ENCODE assay signal across 13 cellular contexts in genomic region chr6:160431791-160432404, GRCh38.
DNase-seq lines count a peak whose midpoint lies in the region; ATAC-seq and TF ChIP-seq lines count a peak whose summit lies in the region.
"Had no signal": no experiment of that assay in that cellular context is flagged by ENCODE, and none has a peak within 500 bp of the region (broad histone marks: within the 10 kb centered on the region; RNA-seq: fewer than 3 reads in every experiment).

No MANE protein-coding gene starts in this region.

- no peak for TF ChIP-seq POLR2A in Peyer's patch (IDR thresholded peaks at IDR 0.05)
- TF ChIP-seq POLR2A in esophagus squamous epithelium (IDR thresholded peaks at IDR 0.05): no peak

- H3K9me3 ChIP-seq in Peyer's patch (no peaks in the 10 kb centered on the region), esophagus squamous epithelium (no peaks in the 10 kb centered on the region), left lung (no peaks in the 10 kb centered on the region), subcutaneous abdominal adipose tissue (ENCODE audit: control insufficient read depth in 5 of 5, low read length in 5 of 5) (no peaks in the 10 kb centered on the region), mucosa of descending colon (no peaks in the 10 kb centered on the region)

- H3K4me1 ChIP-seq in Peyer's patch (no peaks in the 10 kb centered on the region), esophagus squamous epithelium (peaks cover 0 to 37% (median 14%) of the 10 kb centered on the region in 3 donors), left lung (no peaks in the 10 kb centered on the region), subcutaneous abdominal adipose tissue (ENCODE audit: control insufficient read depth in 5 of 5, insufficient read depth in 5 of 5, low read length in 5 of 5) (peaks cover 3 to 45% (median 37%) of the 10 kb centered on the region in 5 donors), mucosa of descending colon (ENCODE audit: low read depth) (no peaks in the 10 kb centered on the region)

- H3K36me3 ChIP-seq in Peyer's patch (no peaks in the 10 kb centered on the region), esophagus squamous epithelium (no peaks in the 10 kb centered on the region), left lung (no peaks in the 10 kb centered on the region), subcutaneous abdominal adipose tissue (ENCODE audit: control insufficient read depth in 5 of 5, insufficient read depth in 5 of 5, low read length in 5 of 5) (no peaks in the 10 kb centered on the region), mucosa of descending colon (ENCODE audit: low read depth) (no peaks in the 10 kb centered on the region)

- DNase-seq in Peyer's patch (no peak), esophagus squamous epithelium (lab: John Stamatoyannopoulos, UW) (no peak), left lung (no peak), ureter (ENCODE audit: low spot score) (no peak), mucosa of descending colon (no peak)
- DNase-seq: activated CD4-positive, alpha-beta memory T cell treated with anti-CD3 and anti-CD28 coated beads for 36 hours; amniotic stem cell; mammary epithelial cell; NCI-H187; NCI-H510A had no signal

- WGBS in esophagus squamous epithelium, 2 donors: 75 to 85% methylated on average over 8 of the region's 8 CpGs

- no peaks in the 10 kb centered on the region for H3K27me3 ChIP-seq in Peyer's patch
- no peaks in the 10 kb centered on the region for H3K27me3 ChIP-seq in esophagus squamous epithelium
- H3K27me3 ChIP-seq in left lung: peaks cover 0 to 5% of the 10 kb centered on the region in 2 donors
- no peaks in the 10 kb centered on the region for H3K27me3 ChIP-seq in subcutaneous abdominal adipose tissue (ENCODE audit: control insufficient read depth in 5 of 5, insufficient read depth in 4 of 5, low read length in 5 of 5)

- TF ChIP-seq CTCF in Peyer's patch (IDR thresholded peaks at IDR 0.05): no peak
- TF ChIP-seq CTCF in esophagus squamous epithelium (IDR thresholded peaks at IDR 0.05): no peak
- TF ChIP-seq CTCF in left lung (IDR thresholded peaks at IDR 0.05): no peak
- no peak for TF ChIP-seq CTCF in mucosa of descending colon (IDR thresholded peaks at IDR 0.05)

- no peak overlapping the region for H3K4me3 ChIP-seq in Peyer's patch
- H3K4me3 ChIP-seq in esophagus squamous epithelium: no peak overlapping the region
- H3K4me3 ChIP-seq in left lung: no peak overlapping the region
- no peak overlapping the region for H3K4me3 ChIP-seq in subcutaneous abdominal adipose tissue (ENCODE audit: low read depth in 1 of 5, low read length in 5 of 5)
- no peak overlapping the region for H3K4me3 ChIP-seq in mucosa of descending colon

- no peak overlapping the region for H3K9ac ChIP-seq in subcutaneous abdominal adipose tissue (ENCODE audit: low read length in 5 of 5)

- H3K27ac ChIP-seq in Peyer's patch (peak overlapping the region; percentile 0 to 55 (median 18)), esophagus squamous epithelium (peak overlapping the region; percentile 43 to 77 (median 76)), left lung (no peak overlapping the region), subcutaneous abdominal adipose tissue (ENCODE audit: low read depth, low read length) (peak overlapping the region; percentile 13)

- intact Hi-C loops in esophagus squamous epithelium (cut with DNase I) (no loop called here), left lung (cut with DNase I) (no loop called here), mucosa of descending colon (cut with DNase I, micrococcal nuclease) (no loop called here)

- ATAC-seq in left lung: peak; percentile 37
- no peak for ATAC-seq in mucosa of descending colon
- no peak for ATAC-seq in GM21529 (IDR thresholded peaks at IDR 0.05; ENCODE audit: unreplicated experiment)
- no peak for ATAC-seq in GM18868 (IDR thresholded peaks at IDR 0.05; ENCODE audit: unreplicated experiment)

Comparison
In these comparisons a context has a peak if more than half of its experiments do, and no peak if none do; other contexts are left out.
1. H3K27ac ChIP-seq: peak in Peyer's patch (4 of 4), esophagus squamous epithelium (4 of 4) and subcutaneous abdominal adipose tissue (single experiment); none in left lung (0 of 2).